ENCODE assay signal across 27 cellular contexts in genomic region chr4:181960384-181960783, GRCh38.
"Had no signal": no experiment of that assay in that cellular context is flagged by ENCODE, and none has a peak within 500 bp of the region (broad histone marks: within the 10 kb centered on the region; RNA-seq: fewer than 3 reads in every experiment).

No MANE protein-coding gene starts in this region.

- H3K27me3 Mint-ChIP-seq: naive B cell; stimulated activated memory B cell treated with anti-CD40 and anti-IgM and Interleukin-4, amounts not matched to agents 10 μg/mL and 1 μg/mL and 100 μg/mL, for 72 hours; type B pancreatic cell had no signal

- H3K27me3 ChIP-seq: gastroesophageal sphincter, heart left ventricle, hepatocyte, neural progenitor cell, sigmoid colon, spleen, testis, tibial artery had no signal

- H3K9ac ChIP-seq: neural progenitor cell had no signal

- H3K9me3 Mint-ChIP-seq: mesothelial cell of epicardium; neural progenitor cell; stimulated activated memory B cell treated with anti-CD40 and anti-IgM and Interleukin-4, amounts not matched to agents 10 μg/mL and 1 μg/mL and 100 μg/mL, for 72 hours; type B pancreatic cell had no signal

- H3K27ac ChIP-seq: gastroesophageal sphincter, heart left ventricle, hepatocyte, neural progenitor cell, psoas muscle, sigmoid colon, spleen, testis, tibial artery had no signal

- H3K36me3 ChIP-seq: gastroesophageal sphincter, heart left ventricle, neural progenitor cell, sigmoid colon, spleen, tibial artery had no signal

- H2AFZ ChIP-seq: hepatocyte, neural progenitor cell had no signal

- H3K4me2 ChIP-seq: hepatocyte, neural progenitor cell had no signal

- DNase-seq: cortex of kidney; foreskin fibroblast; heart left ventricle; kidney; mesenchymal stem cell; mucosa of descending colon; naive B cell; posterior cingulate gyrus; psoas muscle; right cardiac atrium; sigmoid colon; spleen; stimulated activated CD4-positive, alpha-beta T cell treated with anti-CD3 and anti-CD28 coated beads, Interleukin-4, amount 100 ng/mL, for 4 hours; stimulated activated naive CD8-positive, alpha-beta T cell treated with anti-CD3 and anti-CD28 coated beads, Interleukin-15, Interleukin-2, amounts not matched to agents 100 U/mL and 50 U/mL, for 24 hours; substantia nigra; testis; tibial artery had no signal

- H3K4me3 ChIP-seq: gastroesophageal sphincter, heart left ventricle, hepatocyte, lung, mucosa of descending colon, neural progenitor cell, psoas muscle, sigmoid colon, spleen, testis, tibial artery had no signal

- H3K9me3 ChIP-seq: gastroesophageal sphincter, heart left ventricle, mucosa of descending colon, psoas muscle, sigmoid colon, spleen, testis, tibial artery had no signal

- H3K4me1 Mint-ChIP-seq: naive B cell; stimulated activated memory B cell treated with anti-CD40 and anti-IgM and Interleukin-4, amounts not matched to agents 10 μg/mL and 1 μg/mL and 100 μg/mL, for 72 hours had no signal

- H3K4me1 ChIP-seq: neural progenitor cell, psoas muscle, testis had no signal

- H3K27ac Mint-ChIP-seq: mesothelial cell of epicardium; naive B cell; natural killer cell treated with Interleukin-12 subunit alpha and Interleukin-12 subunit beta and Interleukin-15 and Interleukin-18, amount 100 ng/mL, for 72 hours; neural progenitor cell; stimulated activated memory B cell treated with anti-CD40 and anti-IgM and Interleukin-4, amounts not matched to agents 10 μg/mL and 1 μg/mL and 100 μg/mL, for 72 hours; type B pancreatic cell had no signal

- H3K4me3 Mint-ChIP-seq: mesothelial cell of epicardium; naive B cell; natural killer cell treated with Interleukin-12 subunit alpha and Interleukin-12 subunit beta and Interleukin-15 and Interleukin-18, amount 100 ng/mL, for 72 hours; neural progenitor cell; stimulated activated memory B cell treated with anti-CD40 and anti-IgM and Interleukin-4, amounts not matched to agents 10 μg/mL and 1 μg/mL and 100 μg/mL, for 72 hours; type B pancreatic cell had no signal

- ATAC-seq: esophagus mucosa; gastroesophageal sphincter; heart left ventricle; left lobe of liver; mucosa of descending colon; natural killer cell treated with Interleukin-12 subunit alpha and Interleukin-12 subunit beta and Interleukin-15 and Interleukin-18, amount 100 ng/mL, for 72 hours; psoas muscle; right cardiac atrium; stimulated activated memory B cell treated with anti-CD40 and anti-IgM and Interleukin-4, amounts not matched to agents 10 μg/mL and 1 μg/mL and 100 μg/mL, for 72 hours; stimulated activated naive CD8-positive, alpha-beta T cell treated with anti-CD3 and anti-CD28 coated beads, Interleukin-15, Interleukin-2, amounts not matched to agents 100 U/mL and 50 U/mL, for 24 hours had no signal

- H3K36me3 Mint-ChIP-seq: mesothelial cell of epicardium; naive B cell; natural killer cell treated with Interleukin-12 subunit alpha and Interleukin-12 subunit beta and Interleukin-15 and Interleukin-18, amount 100 ng/mL, for 72 hours; neural progenitor cell; stimulated activated memory B cell treated with anti-CD40 and anti-IgM and Interleukin-4, amounts not matched to agents 10 μg/mL and 1 μg/mL and 100 μg/mL, for 72 hours; type B pancreatic cell had no signal
